ENCODE assay signal across 33 cellular contexts in the genomic region with DNA sequence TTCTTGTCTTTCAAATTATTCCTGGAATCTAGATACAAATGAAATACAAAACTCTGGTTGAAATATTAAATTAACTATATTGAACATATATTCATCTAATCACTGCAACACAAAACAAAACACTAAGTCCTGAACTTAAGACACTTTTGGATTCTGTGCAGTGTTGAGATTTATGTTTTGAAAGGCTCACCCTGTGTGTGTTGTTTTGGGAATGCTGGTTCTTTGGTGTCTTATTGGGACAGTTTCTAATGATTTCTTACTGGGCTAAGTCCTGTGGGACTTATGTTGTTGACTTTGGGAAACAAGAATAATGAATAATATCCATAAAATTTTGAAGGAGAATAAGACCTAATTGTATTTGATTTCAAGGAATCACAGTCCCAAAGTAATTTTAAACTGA.
"Had no signal": no experiment of that assay in that cellular context is flagged by ENCODE, and none has a peak within 500 bp of the region (broad histone marks: within the 10 kb centered on the region; RNA-seq: fewer than 3 reads in every experiment).

No MANE protein-coding gene starts in this region.

- H3K4me1 ChIP-seq: body of pancreas, breast epithelium had no signal

- H3K27ac ChIP-seq: body of pancreas, brain microvascular endothelial cell, breast epithelium, WERI-Rb-1 had no signal

- H3K4me3 ChIP-seq: body of pancreas, breast epithelium had no signal

- H3K9me3 ChIP-seq: body of pancreas, breast epithelium had no signal

- DNase-seq: activated CD4-positive, alpha-beta memory T cell treated with anti-CD3 and anti-CD28 coated beads, Interleukin-2, amount 10 ng/mL, durations not matched to agents 7 days and 5 days; activated CD4-positive, alpha-beta T cell treated with anti-CD3 and anti-CD28 coated beads for 1 hour; activated CD4-positive, alpha-beta T cell treated with anti-CD3 and anti-CD28 coated beads for 36 hours; activated CD4-positive, alpha-beta T cell treated with anti-CD3 and anti-CD28 coated beads for 48 hours; activated CD4-positive, alpha-beta T cell treated with anti-CD3 and anti-CD28 coated beads, Interleukin-2, amount 10 ng/mL, durations not matched to agents 7 days and 5 days; activated CD4-positive, alpha-beta T cell treated with anti-CD3 and anti-CD28 coated beads, Interleukin-2, amount 50 U/mL, for 48 hours; activated CD4-positive, CD25-positive, alpha-beta regulatory T cell; activated CD8-positive, alpha-beta memory T cell treated with anti-CD3 and anti-CD28 coated beads for 24 hours; activated CD8-positive, alpha-beta memory T cell treated with anti-CD3 and anti-CD28 coated beads, Interleukin-2, amount 10 ng/mL, durations not matched to agents 7 days and 5 days; activated CD8-positive, alpha-beta memory T cell treated with anti-CD3 and anti-CD28 coated beads, Interleukin-2, amount 50 U/mL, for 48 hours; activated CD8-positive, alpha-beta T cell treated with anti-CD3 and anti-CD28 coated beads, Interleukin-2, amount 10 ng/mL, durations not matched to agents 7 days and 5 days; activated effector memory CD4-positive, alpha-beta T cell treated with Interleukin-2 at 50 U/mL for 16 hours; activated gamma-delta T cell; activated naive CD4-positive, alpha-beta T cell treated with anti-CD3 and anti-CD28 coated beads for 36 hours; activated naive CD4-positive, alpha-beta T cell treated with anti-CD3 and anti-CD28 coated beads, Interleukin-2, amount 50 U/mL, for 16 hours; activated naive CD8-positive, alpha-beta T cell treated with anti-CD3 and anti-CD28 coated beads, Interleukin-2, amount 10 ng/mL, durations not matched to agents 7 days and 5 days; activated naive CD8-positive, alpha-beta T cell treated with anti-CD3 and anti-CD28 coated beads, Interleukin-2, amount 50 U/mL, for 24 hours; activated T-cell treated with anti-CD3 and anti-CD28 coated beads, Interleukin-2, amount 50 U/mL, for 24 hours; activated T-cell treated with anti-CD3 and anti-CD28 coated beads, Interleukin-2, amount 50 U/mL, for 48 hours; amygdala; anterior cingulate cortex; body of pancreas; brain microvascular endothelial cell; central memory CD4-positive, alpha-beta T cell; cerebellar nuclear complex; T-helper 1 cell; T-helper 2 cell; T-helper 9 cell; WERI-Rb-1 had no signal

- H3K36me3 ChIP-seq: breast epithelium, WERI-Rb-1 had no signal

- ATAC-seq: activated CD4-positive, alpha-beta T cell treated with anti-CD3 and anti-CD28 coated beads for 36 hours; activated CD4-positive, CD25-positive, alpha-beta regulatory T cell treated with anti-CD3 and anti-CD28 coated beads, Interleukin-2, amount 50 U/mL, for 24 hours; activated CD8-positive, alpha-beta memory T cell treated with anti-CD3 and anti-CD28 coated beads, Interleukin-2, amount 10 ng/mL, durations not matched to agents 7 days and 5 days; activated CD8-positive, alpha-beta T cell treated with anti-CD3 and anti-CD28 coated beads, Interleukin-2, amount 10 ng/mL, durations not matched to agents 7 days and 5 days; activated naive CD8-positive, alpha-beta T cell treated with anti-CD3 and anti-CD28 coated beads, Interleukin-2, amount 50 U/mL, for 24 hours; body of pancreas; WTC11 had no signal

- FAIRE-seq: astrocyte had no signal

- H3K27me3 ChIP-seq: body of pancreas, brain microvascular endothelial cell, breast epithelium had no signal
